Comparison of ENCODE assay signal across 31 cellular contexts in the genomic region with DNA sequence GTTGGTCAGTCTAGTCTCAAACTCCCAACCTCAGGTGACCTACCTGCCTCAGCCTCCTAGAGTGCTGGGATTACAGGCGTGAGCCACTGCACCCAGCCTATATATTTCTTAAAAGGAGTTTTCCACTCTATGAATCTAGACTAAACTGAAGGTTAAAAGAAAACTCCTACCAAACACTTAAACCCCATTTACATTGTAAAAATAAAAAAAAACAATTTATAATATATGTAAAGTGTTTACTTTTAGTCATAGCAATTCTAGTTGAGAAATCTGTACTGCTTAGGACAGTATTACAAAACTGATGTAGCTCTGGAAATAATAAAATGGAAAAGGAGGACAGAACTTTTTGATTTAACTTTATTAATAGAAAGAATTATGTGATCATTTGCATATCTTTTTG. TPM values are rescaled to one million over a fixed set of nuclear protein-coding genes. Genes with fewer than 3 reads are reported as not detected.
"Had no signal": no experiment of that assay in that cellular context is flagged by ENCODE, and none has a peak within 500 bp of the region (broad histone marks: within the 10 kb centered on the region; RNA-seq: fewer than 3 reads in every experiment).

No MANE protein-coding gene starts in this region.

- FAIRE-seq: urothelium cell line had no signal

- H3K27ac ChIP-seq: stomach, suprapubic skin, testis, thoracic aorta, thyroid gland, tibial artery, tibial nerve, transverse colon, upper lobe of left lung, upper lobe of right lung, uterus, vagina had no signal

- DNase-seq: stimulated activated CD4-positive, alpha-beta T cell treated with anti-CD3 and anti-CD28 coated beads, Interleukin-2, amount 100 ng/mL, for 48 hours; stimulated activated CD4-positive, alpha-beta T cell treated with anti-CD3 and anti-CD28 coated beads, Interleukin-4, amount 100 ng/mL, for 1 hour; stimulated activated CD4-positive, alpha-beta T cell treated with anti-CD3 and anti-CD28 coated beads, Interleukin-4, amount 100 ng/mL, for 24 hours; stimulated activated CD4-positive, alpha-beta T cell treated with anti-CD3 and anti-CD28 coated beads, Interleukin-4, amount 100 ng/mL, for 4 hours; stimulated activated CD8-positive, alpha-beta memory T cell treated with anti-CD3 and anti-CD28 coated beads, Interleukin-4, amount 100 ng/mL, for 48 hours; stimulated activated naive B cell treated with anti-CD40 and anti-IgM and Interleukin-4, amounts not matched to agents 10 μg/mL and 1 μg/mL and 100 μg/mL, for 72 hours; stimulated activated naive CD4-positive, alpha-beta T cell; stimulated activated naive CD4-positive, alpha-beta T cell treated with Interleukin-2 at 50 U/mL for 16 hours; stimulated activated naive CD8-positive, alpha-beta T cell treated with anti-CD3 and anti-CD28 coated beads, Interleukin-15, amount 100 ng/mL, for 72 hours; stimulated activated naive CD8-positive, alpha-beta T cell treated with anti-CD3 and anti-CD28 coated beads, Interleukin-15, Interleukin-2, amounts not matched to agents 100 U/mL and 50 U/mL, for 24 hours; stomach; substantia nigra; testis; thyroid gland; tibial artery; transverse colon; trophoblast cell; upper lobe of left lung; upper lobe of right lung; uterus had no signal

- H3K4me1 ChIP-seq: stomach, suprapubic skin, testis, thyroid gland, tibial artery, tibial nerve, transverse colon, upper lobe of left lung, upper lobe of right lung, uterus, vagina had no signal

- ATAC-seq: stimulated activated effector memory CD8-positive, alpha-beta T cell treated with anti-CD3 and anti-CD28 coated beads, Interleukin-12 subunit alpha, Interleukin-12 subunit beta, amount 100 ng/mL, for 72 hours; stimulated activated memory B cell treated with anti-CD40 and anti-IgM and Interleukin-4, amounts not matched to agents 10 μg/mL and 1 μg/mL and 100 μg/mL, for 72 hours; stimulated activated naive B cell treated with anti-CD40 and anti-IgM and Interleukin-4, amounts not matched to agents 10 μg/mL and 1 μg/mL and 100 μg/mL, for 72 hours; stimulated activated naive CD8-positive, alpha-beta T cell treated with anti-CD3 and anti-CD28 coated beads, Interleukin-15, amount 100 ng/mL, for 72 hours; stimulated activated naive CD8-positive, alpha-beta T cell treated with anti-CD3 and anti-CD28 coated beads, Interleukin-15, Interleukin-2, amounts not matched to agents 100 U/mL and 50 U/mL, for 24 hours; upper lobe of right lung had no signal

- H3K4me3 ChIP-seq: stomach, suprapubic skin, testis, thoracic aorta, thyroid gland, tibial artery, tibial nerve, transverse colon, upper lobe of left lung, upper lobe of right lung, uterus, vagina had no signal

- H3K27me3 ChIP-seq: stomach, suprapubic skin, testis, thyroid gland, tibial artery, tibial nerve, transverse colon, upper lobe of left lung, upper lobe of right lung, uterus, vagina had no signal

- H3K36me3 ChIP-seq: stomach, suprapubic skin, thoracic aorta, thyroid gland, tibial artery, tibial nerve, transverse colon, upper lobe of left lung, upper lobe of right lung, uterus, vagina had no signal

- H3K9me3 ChIP-seq: stomach, suprapubic skin, testis, thoracic aorta, thyroid gland, tibial artery, tibial nerve, transverse colon, upper lobe of left lung, upper lobe of right lung, uterus, vagina had no signal

RNA-seq across cellular contexts. Expression of gene ASB17, which starts 9.5 kb away (rescaled TPM):
- total RNA-seq: stomach, subcutaneous adipose tissue, suprapubic skin, temporal lobe, thoracic aorta, thyroid gland, tibial nerve, transverse colon, upper lobe of left lung, upper lobe of right lung, ureter, urinary bladder, uterus, vagina had no signal
- polyA plus RNA-seq: stomach, urinary bladder had no signal
